In genomic region chr17:35050170-35050569, GRCh38 we compare ENCODE assay signal across 22 cellular contexts. TPM values are rescaled to one million over a fixed set of nuclear protein-coding genes. Genes with fewer than 3 reads are reported as not detected.
DNase-seq lines count a peak whose midpoint lies in the region; ATAC-seq, FAIRE-seq and TF ChIP-seq lines count a peak whose summit lies in the region.
"Had no signal": no experiment of that assay in that cellular context is flagged by ENCODE, and none has a peak within 500 bp of the region (broad histone marks: within the 10 kb centered on the region; RNA-seq: fewer than 3 reads in every experiment).

No MANE protein-coding gene starts in this region.

- peak overlapping the region; percentile 10 to 81 for H3K27ac Mint-ChIP-seq in stimulated activated naive CD8-positive, alpha-beta T cell treated with anti-CD3 and anti-CD28 coated beads, Interleukin-15, amount 100 ng/mL, for 72 hours
- H3K27ac Mint-ChIP-seq in activated naive CD8-positive, alpha-beta T cell treated with anti-CD3 and anti-CD28 coated beads for 36 hours: peak overlapping the region; percentile 40
- peak overlapping the region; percentile 21 to 99 (median 94) for H3K27ac Mint-ChIP-seq in naive thymus-derived CD4-positive, alpha-beta T cell

- no peak for FAIRE-seq in H54 (lab: Jason Lieb, UNC)
- FAIRE-seq: GM19239, H1 had no signal

- POLR2A ChIA-PET in naive thymus-derived CD4-positive, alpha-beta T cell (lab: Charles Lee): interaction anchor here (0.6 to 10.3 kb wide), 13 partner anchors 13 to 437 kb away, joined by 3 to 132 read pairs (median 4); partner anchors contain the start of genes RFFL and SLFN5

- no peaks in the 10 kb centered on the region for H3K36me3 ChIP-seq in naive thymus-derived CD4-positive, alpha-beta T cell (ENCODE audit: control insufficient read depth in 2 of 3, insufficient read depth in 3 of 3, low read length in 3 of 3)
- H3K36me3 ChIP-seq: brain microvascular endothelial cell, gastrocnemius medialis, vagina had no signal

- H3K27me3 Mint-ChIP-seq in stimulated activated naive CD8-positive, alpha-beta T cell treated with anti-CD3 and anti-CD28 coated beads, Interleukin-15, amount 100 ng/mL, for 72 hours: no peaks in the 10 kb centered on the region
- no peaks in the 10 kb centered on the region for H3K27me3 Mint-ChIP-seq in activated naive CD8-positive, alpha-beta T cell treated with anti-CD3 and anti-CD28 coated beads for 36 hours
- H3K27me3 Mint-ChIP-seq in naive thymus-derived CD4-positive, alpha-beta T cell: no peaks in the 10 kb centered on the region

- TF ChIP-seq POLR2A in H54 (IDR thresholded peaks at IDR 0.05; ENCODE audit: low read depth, low read length): no peak

- DNase-seq in stimulated activated naive CD8-positive, alpha-beta T cell treated with anti-CD3 and anti-CD28 coated beads, Interleukin-15, amount 100 ng/mL, for 72 hours: no peak
- DNase-seq in stimulated activated naive CD8-positive, alpha-beta T cell treated with anti-CD3 and anti-CD28 coated beads, Interleukin-15, Interleukin-2, amounts not matched to agents 100 U/mL and 50 U/mL, for 24 hours: no peak
- DNase-seq in activated naive CD8-positive, alpha-beta T cell treated with anti-CD3 and anti-CD28 coated beads for 36 hours: no peak
- DNase-seq in naive thymus-derived CD4-positive, alpha-beta T cell: no peak
- no peak for DNase-seq in left cardiac atrium
- DNase-seq in H54 (ENCODE audit: insufficient read length, low spot score): no peak
- DNase-seq in NCI-H2196 treated with DMSO at 0.1 percent for 48 hours (lab: John Stamatoyannopoulos, UW; ENCODE audit: unreplicated experiment): no peak
- DNase-seq in NCI-H128 (lab: John Stamatoyannopoulos, UW; ENCODE audit: unreplicated experiment): no peak
- DNase-seq: activated CD4-positive, CD25-positive, alpha-beta regulatory T cell; activated CD8-positive, alpha-beta memory T cell treated with anti-CD3 and anti-CD28 coated beads, Interleukin-2, amount 50 U/mL, for 4 hours; activated naive CD4-positive, alpha-beta T cell treated with anti-CD3 and anti-CD28 coated beads, Interleukin-2, amount 50 U/mL, for 16 hours; brain microvascular endothelial cell; EL; erythroblast; gastrocnemius medialis; left colon; NCI-H1930; nucleus accumbens; retina had no signal

- peaks cover 75% of the 10 kb centered on the region for H3K4me1 Mint-ChIP-seq in stimulated activated naive CD8-positive, alpha-beta T cell treated with anti-CD3 and anti-CD28 coated beads, Interleukin-15, amount 100 ng/mL, for 72 hours
- peaks cover 65% of the 10 kb centered on the region for H3K4me1 Mint-ChIP-seq in activated naive CD8-positive, alpha-beta T cell treated with anti-CD3 and anti-CD28 coated beads for 36 hours
- peaks cover 69 to 86% (median 78%) of the 10 kb centered on the region in 7 donors for H3K4me1 Mint-ChIP-seq in naive thymus-derived CD4-positive, alpha-beta T cell

- no peak for ATAC-seq in stimulated activated naive CD8-positive, alpha-beta T cell treated with anti-CD3 and anti-CD28 coated beads, Interleukin-15, amount 100 ng/mL, for 72 hours
- ATAC-seq in stimulated activated naive CD8-positive, alpha-beta T cell treated with anti-CD3 and anti-CD28 coated beads, Interleukin-15, Interleukin-2, amounts not matched to agents 100 U/mL and 50 U/mL, for 24 hours: no peak
- no peak for ATAC-seq in naive thymus-derived CD4-positive, alpha-beta T cell
- no peak for ATAC-seq in left cardiac atrium
- ATAC-seq: gastrocnemius medialis, left colon had no signal

- intact Hi-C loops in naive thymus-derived CD4-positive, alpha-beta T cell (cut with micrococcal nuclease): no loop called here
- intact Hi-C loops in left cardiac atrium (cut with DNase I): no loop called here

- no peaks in the 10 kb centered on the region for H3K9me3 Mint-ChIP-seq in stimulated activated naive CD8-positive, alpha-beta T cell treated with anti-CD3 and anti-CD28 coated beads, Interleukin-15, amount 100 ng/mL, for 72 hours
- no peaks in the 10 kb centered on the region for H3K9me3 Mint-ChIP-seq in activated naive CD8-positive, alpha-beta T cell treated with anti-CD3 and anti-CD28 coated beads for 36 hours
- peaks cover 0 to 9% (median 0%) of the 10 kb centered on the region in 11 donors for H3K9me3 Mint-ChIP-seq in naive thymus-derived CD4-positive, alpha-beta T cell

- H3K36me3 Mint-ChIP-seq in activated naive CD8-positive, alpha-beta T cell treated with anti-CD3 and anti-CD28 coated beads for 36 hours: peaks cover 5% of the 10 kb centered on the region
- peaks cover 0 to 35% (median 7%) of the 10 kb centered on the region in 5 donors for H3K36me3 Mint-ChIP-seq in naive thymus-derived CD4-positive, alpha-beta T cell

- no peak overlapping the region for H3K4me3 ChIP-seq in naive thymus-derived CD4-positive, alpha-beta T cell (ENCODE audit: low read length)
- H3K4me3 ChIP-seq: gastrocnemius medialis, vagina had no signal

- peaks cover 78 to 84% of the 10 kb centered on the region in 2 donors for H3K4me1 ChIP-seq in naive thymus-derived CD4-positive, alpha-beta T cell (ENCODE audit: control insufficient read depth in 2 of 2, insufficient read depth in 2 of 2, low read length in 2 of 2)

- H3K27me3 ChIP-seq in naive thymus-derived CD4-positive, alpha-beta T cell (ENCODE audit: control insufficient read depth in 2 of 2, insufficient read depth in 2 of 2, low read length in 2 of 2): no peaks in the 10 kb centered on the region
- H3K27me3 ChIP-seq: brain microvascular endothelial cell, gastrocnemius medialis, vagina had no signal

- H3K9me3 ChIP-seq in naive thymus-derived CD4-positive, alpha-beta T cell (ENCODE audit: control insufficient read depth in 2 of 3, low read length in 3 of 3): no peaks in the 10 kb centered on the region
- H3K9me3 ChIP-seq: gastrocnemius medialis, vagina had no signal

- CTCF ChIA-PET in naive thymus-derived CD4-positive, alpha-beta T cell (lab: Charles Lee): interaction anchor here (2.4 kb wide), 1 partner anchor 14 kb away, joined by 7 read pairs; the partner anchor contains the start of gene RFFL

- H3K27ac ChIP-seq in naive thymus-derived CD4-positive, alpha-beta T cell (ENCODE audit: low read depth, low read length): peak overlapping the region; percentile 58
- H3K27ac ChIP-seq: brain microvascular endothelial cell had no signal

- peak overlapping the region; percentile 12 to 34 for H3K4me3 Mint-ChIP-seq in stimulated activated naive CD8-positive, alpha-beta T cell treated with anti-CD3 and anti-CD28 coated beads, Interleukin-15, amount 100 ng/mL, for 72 hours
- H3K4me3 Mint-ChIP-seq in activated naive CD8-positive, alpha-beta T cell treated with anti-CD3 and anti-CD28 coated beads for 36 hours: no peak overlapping the region
- H3K4me3 Mint-ChIP-seq in naive thymus-derived CD4-positive, alpha-beta T cell: peak overlapping the region in 7 of 10 donors; percentile 27 to 81 (median 68)

RNA-seq across cellular contexts. Expression of gene RFFL, which starts 13.3 kb away (rescaled TPM):
- total RNA-seq in activated naive CD8-positive, alpha-beta T cell treated with anti-CD3 and anti-CD28 coated beads for 36 hours: 10 to 100 TPM in 1 of 2 experiments, 1 to 10 TPM in 1; 9.6 to 10.3 TPM
- 10 to 100 TPM; 45.0 to 74.7 (median 55.7) TPM for total RNA-seq in naive thymus-derived CD4-positive, alpha-beta T cell
- 10 to 100 TPM; 36.4 to 47.1 TPM for polyA plus RNA-seq in naive thymus-derived CD4-positive, alpha-beta T cell
- 10 to 100 TPM; 14.5 to 19.0 TPM for total RNA-seq in left cardiac atrium

Comparison
In these comparisons a context has a peak if more than half of its experiments do, and no peak if none do; other contexts are left out.
1. H3K27ac Mint-ChIP-seq: peak in every context shown above with its lines; median percentile 94 in naive thymus-derived CD4-positive, alpha-beta T cell; 46 in stimulated activated naive CD8-positive, alpha-beta T cell treated with anti-CD3 and anti-CD28 coated beads, Interleukin-15, amount 100 ng/mL, for 72 hours; 40 in activated naive CD8-positive, alpha-beta T cell treated with anti-CD3 and anti-CD28 coated beads for 36 hours.